ENCODE assay signal across 8 cellular contexts in the genomic region with DNA sequence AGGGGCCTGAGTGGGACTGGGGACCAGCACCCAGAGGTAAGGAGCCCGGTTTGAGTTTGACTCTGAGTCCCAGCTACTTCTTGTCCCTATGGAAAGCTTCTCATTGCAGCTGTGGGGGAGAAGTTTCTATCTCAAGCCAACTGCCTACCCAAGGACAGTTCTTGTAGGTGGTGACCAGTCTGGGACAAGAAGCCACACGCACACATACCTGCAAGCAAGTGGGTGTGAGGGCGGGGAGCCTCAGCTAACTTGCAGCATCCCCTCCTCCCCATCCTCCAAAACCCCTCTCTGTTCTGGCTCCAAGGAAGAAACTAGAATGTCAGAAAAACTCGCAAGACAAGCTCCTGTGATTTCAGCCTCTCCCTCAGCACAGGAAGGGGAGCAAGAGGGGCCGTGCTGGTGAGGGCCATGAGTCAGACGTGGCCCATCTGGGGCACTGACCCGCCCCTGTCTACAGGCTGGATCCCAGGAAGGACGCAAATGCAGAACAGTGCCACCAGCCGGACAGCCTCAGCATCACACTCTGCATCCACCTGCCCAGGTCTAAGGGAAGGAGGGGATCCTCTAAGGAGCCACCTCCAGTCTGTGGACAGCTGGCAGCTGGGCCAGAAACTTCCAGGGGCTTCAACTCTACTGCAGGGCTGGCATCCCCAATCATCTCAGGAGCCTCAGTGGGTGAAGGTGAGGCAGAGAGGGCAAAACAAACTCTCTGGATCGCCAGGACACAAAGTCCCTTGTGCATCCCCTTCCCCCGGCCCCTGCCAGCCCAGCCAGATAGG.
DNase-seq lines count a peak whose midpoint lies in the region; ATAC-seq, FAIRE-seq and TF ChIP-seq lines count a peak whose summit lies in the region.

No MANE protein-coding gene starts in this region.

- H3K4me2 ChIP-seq in A549, result peak overlapping the region; percentile 74

- CTCF ChIA-PET in A549 (lab: Yijun Ruan, JAX) (interaction anchor here (0.7 to 8.4 kb wide), 32 partner anchors 11 to 133 kb away, joined by 3 to 99 read pairs (median 4); no protein-coding TSS in a partner anchor), WTC11 (lab: Charles Lee) (interaction anchor here (0.5 to 4.2 kb wide), 43 partner anchors 10 to 1289 kb away, joined by 3 to 40 read pairs (median 3); partner anchors contain the start of gene RUFY4)

- peak; percentile 77 to 86 for DNase-seq in A549 (ENCODE audit: low read depth in 1 of 2, low spot score in 1 of 2)
- DNase-seq in GM13977 (ENCODE audit: low spot score), result peak; percentile 62
- peak; percentile 68 for DNase-seq in KBM-7
- DNase-seq in WTC11 (ENCODE audit: low spot score), result peak; percentile 89
- DNase-seq in cardiac septum (ENCODE audit: low spot score), result peak; percentile 82

- TF ChIP-seq CTCF in A549 (IDR thresholded peaks at IDR 0.05) (peak; percentile 63), GM13977 (IDR thresholded peaks at IDR 0.05; ENCODE audit: extremely low read depth, insufficient read depth, missing control alignments) (peak; percentile 44), WTC11 (IDR thresholded peaks at IDR 0.05) (peak; percentile 75)

- in situ Hi-C loops in GM13977 (cut with MboI; ENCODE audit: low pct_unique_long_range_greater_than_20kb, low sequenced_read_pairs, unreplicated experiment), result no loop called here
- in situ Hi-C loops in KBM-7 (cut with MboI; ENCODE audit: low pct_unique_long_range_greater_than_20kb, low sequenced_read_pairs), result loop anchor here (10.0 kb wide), 1 partner anchor 105 kb away; no protein-coding TSS in a partner anchor

- no peak overlapping the region for H3K27ac Mint-ChIP-seq in WTC11

- WGBS in A549 (ENCODE audit: missing lambda C conversion rate), result 56% methylated on average over 8 of the region's 11 CpGs

- peaks cover 19% of the 10 kb centered on the region; the same call in 1 of the 2 replicates for H3K4me1 Mint-ChIP-seq in WTC11

- intact Hi-C loops in cardiac septum (cut with DNase I), result loop anchor here (5.0 kb wide), 1 partner anchor 88 kb away; no protein-coding TSS in a partner anchor

- peak overlapping the region; percentile 86 to 89 for H3K27ac ChIP-seq in A549
- H3K27ac ChIP-seq in skeletal muscle tissue (ENCODE audit: low read depth, low read length), result peak overlapping the region; percentile 83

- H3K9ac ChIP-seq in skeletal muscle tissue (ENCODE audit: low read depth in 1 of 3, low read length in 3 of 3), result peak overlapping the region in 2 of 3 donors; percentile 28 to 76

- TF ChIP-seq RAD21 in A549 (conservative IDR thresholded peaks at IDR 0.05 in 1 of 2, IDR thresholded peaks at IDR 0.05 in 1 of 2), result peak; percentile 32 to 43; a peak in 4 of 5 replicates

- H3K4me3 ChIP-seq in A549 (no peak overlapping the region), skeletal muscle tissue (ENCODE audit: low read length in 3 of 3) (peak overlapping the region in 1 of 3 donors; percentile 15)

- H3K27me3 ChIP-seq in skeletal muscle tissue (ENCODE audit: control insufficient read depth in 3 of 3, insufficient read depth in 3 of 3, low read length in 3 of 3), result no peaks in the 10 kb centered on the region

- TF ChIP-seq POLR2A in A549 (IDR thresholded peaks at IDR 0.05; ENCODE audit: low read length), result no peak

- H3K9me3 ChIP-seq in A549 (peaks cover 3% of the 10 kb centered on the region; the same call in 1 of the 3 replicates), skeletal muscle tissue (ENCODE audit: control insufficient read depth in 3 of 3, low read length in 3 of 3) (no peaks in the 10 kb centered on the region)

- POLR2A ChIA-PET in A549 (lab: Yijun Ruan, JAX), result no interaction called here
- POLR2A ChIA-PET in WTC11 (lab: Charles Lee), result no interaction called here

- ATAC-seq in A549 (peak; percentile 63 to 81), WTC11 (peak; percentile 97), GM19455 (IDR thresholded peaks at IDR 0.05; ENCODE audit: unreplicated experiment) (no peak), GM18519 (IDR thresholded peaks at IDR 0.05; ENCODE audit: low FRiP score, unreplicated experiment) (no peak)

- no peaks in the 10 kb centered on the region for H3K36me3 Mint-ChIP-seq in WTC11

- H3K4me3 Mint-ChIP-seq in WTC11, result no peak overlapping the region

- H3K27me3 Mint-ChIP-seq in WTC11 (ENCODE audit: low read depth), result no peaks in the 10 kb centered on the region

- TF ChIP-seq EP300 in A549 (IDR thresholded peaks at IDR 0.05), result no peak

- no peaks in the 10 kb centered on the region for H3K9me3 Mint-ChIP-seq in WTC11

- FAIRE-seq in A549 (lab: Jason Lieb, UNC), result no peak

- H3K4me1 ChIP-seq in A549 (peaks cover 56% of the 10 kb centered on the region), skeletal muscle tissue (ENCODE audit: control insufficient read depth in 3 of 3, insufficient read depth in 3 of 3, low read length in 3 of 3) (peaks cover 73 to 77% (median 76%) of the 10 kb centered on the region in 3 donors)

- H3K36me3 ChIP-seq in skeletal muscle tissue (ENCODE audit: control insufficient read depth in 3 of 3, insufficient read depth in 3 of 3, low read length in 3 of 3), result peaks cover 29 to 48% (median 32%) of the 10 kb centered on the region in 3 donors

TF ChIP-seq in A549, 52 proteins besides CTCF, POLR2A, EP300 and RAD21:
- TF ChIP-seq HOXB13 (CRISPR knock-in tag; IDR thresholded peaks at IDR 0.05; ENCODE audit: low read depth) (no peak), SMC3 (IDR thresholded peaks at IDR 0.05) (peak; percentile 37), FOSL2 (IDR thresholded peaks at IDR 0.05) (no peak), FOSL2 (CRISPR knock-in tag; IDR thresholded peaks at IDR 0.05) (peak; percentile 64), BHLHE40 (IDR thresholded peaks at IDR 0.05; ENCODE audit: low read depth, low read length) (no peak), MYC (IDR thresholded peaks at IDR 0.05; ENCODE audit: borderline replicate concordance, low read length) (peak; percentile 47; the same call in 1 of the 2 replicates), NR3C1 (IDR thresholded peaks at IDR 0.05) (no peak)
- TF ChIP-seq, protein P1, sequence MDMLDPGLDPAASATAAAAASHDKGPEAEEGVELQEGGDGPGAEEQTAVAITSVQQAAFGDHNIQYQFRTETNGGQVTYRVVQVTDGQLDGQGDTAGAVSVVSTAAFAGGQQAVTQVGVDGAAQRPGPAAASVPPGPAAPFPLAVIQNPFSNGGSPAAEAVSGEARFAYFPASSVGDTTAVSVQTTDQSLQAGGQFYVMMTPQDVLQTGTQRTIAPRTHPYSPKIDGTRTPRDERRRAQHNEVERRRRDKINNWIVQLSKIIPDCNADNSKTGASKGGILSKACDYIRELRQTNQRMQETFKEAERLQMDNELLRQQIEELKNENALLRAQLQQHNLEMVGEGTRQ (IDR thresholded peaks at IDR 0.05), result no peak

TF ChIP-seq in WTC11, 78 proteins besides CTCF, POLR2A, EP300 and RAD21 (continues in another document):
- TF ChIP-seq JUN (CRISPR knock-in tag; IDR thresholded peaks at IDR 0.05) (no peak), ZBTB43 (CRISPR knock-in tag; IDR thresholded peaks at IDR 0.05) (no peak), CREB1 (CRISPR knock-in tag; IDR thresholded peaks at IDR 0.05) (no peak), GABPB1 (CRISPR knock-in tag; IDR thresholded peaks at IDR 0.05) (peak; percentile 30; the same call in 1 of the 2 replicates), ZNF138 (CRISPR knock-in tag; conservative IDR thresholded peaks at IDR 0.05) (no peak), FOXP4 (CRISPR knock-in tag; IDR thresholded peaks at IDR 0.05) (no peak), MAX (CRISPR knock-in tag; IDR thresholded peaks at IDR 0.05) (no peak), OVOL2 (CRISPR knock-in tag; IDR thresholded peaks at IDR 0.05; ENCODE audit: borderline replicate concordance) (no peak), SOX15 (CRISPR knock-in tag; IDR thresholded peaks at IDR 0.05) (no peak), ZNF121 (CRISPR knock-in tag; IDR thresholded peaks at IDR 0.05) (peak; percentile 65; the same call in 1 of the 2 replicates)
- TF ChIP-seq, protein P2, sequence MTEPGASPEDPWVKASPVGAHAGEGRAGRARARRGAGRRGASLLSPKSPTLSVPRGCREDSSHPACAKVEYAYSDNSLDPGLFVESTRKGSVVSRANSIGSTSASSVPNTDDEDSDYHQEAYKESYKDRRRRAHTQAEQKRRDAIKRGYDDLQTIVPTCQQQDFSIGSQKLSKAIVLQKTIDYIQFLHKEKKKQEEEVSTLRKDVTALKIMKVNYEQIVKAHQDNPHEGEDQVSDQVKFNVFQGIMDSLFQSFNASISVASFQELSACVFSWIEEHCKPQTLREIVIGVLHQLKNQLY (CRISPR knock-in tag; IDR thresholded peaks at IDR 0.05), result no peak

Comparison
In these comparisons a context has a peak if more than half of its experiments do, and no peak if none do; other contexts are left out.
1. ATAC-seq: peak in A549 (2 of 2) and WTC11 (single experiment); none in GM19455 (single experiment) and GM18519 (single experiment).
2. Of the 8 proteins assayed by ChIP-seq in both WTC11 and A549: peak only in WTC11: none; only in A549: none; in both: CTCF; in neither: 7.
3. Peak in every context shown above with its lines, with median percentiles within 50 percentile points of each other: DNase-seq and CTCF ChIP-seq.